8 cellular contexts compared by ENCODE assay signal in the genomic region with DNA sequence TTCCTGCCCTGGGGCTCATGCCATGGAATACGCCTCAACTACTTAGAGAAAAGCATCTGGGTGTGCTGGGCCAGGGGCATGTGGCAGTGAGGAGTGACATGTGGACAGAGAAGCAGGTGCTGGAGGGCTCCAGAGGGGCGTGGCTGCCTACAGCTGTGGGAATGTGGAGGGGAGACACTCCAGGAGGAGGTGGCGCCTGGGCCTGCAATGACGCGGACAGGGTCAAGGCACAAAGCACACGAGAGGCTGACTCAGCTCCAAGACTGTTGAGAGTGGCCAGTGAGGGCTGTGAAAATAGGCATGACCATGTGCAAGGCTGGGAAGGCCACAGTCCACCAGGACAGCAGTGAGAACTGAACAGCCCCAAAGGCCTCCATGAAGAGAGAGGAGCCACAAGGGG. TPM values are rescaled to one million over a fixed set of nuclear protein-coding genes. Genes with fewer than 3 reads are reported as not detected.
DNase-seq lines count a peak whose midpoint lies in the region; TF ChIP-seq lines count a peak whose summit lies in the region.

No MANE protein-coding gene starts in this region.

- H3K4me3 ChIP-seq in GM12865 (ENCODE audit: low read depth, low read length) (peak overlapping the region; percentile 48), SJCRH30 (no peak overlapping the region), skeletal muscle satellite cell (ENCODE audit: low read length) (no peak overlapping the region)

- peak overlapping the region; percentile 86 for H3K27ac ChIP-seq in SJCRH30
- no peak overlapping the region for H3K27ac ChIP-seq in caudate nucleus (ENCODE audit: low read depth, low read length)

- DNase-seq in GM12865 (ENCODE audit: low read depth) (no peak), SJCRH30 (peak; percentile 97 to 98), glutamatergic neuron (peak; percentile 55), GOT3 (lab: John Stamatoyannopoulos, UW) (no peak), NCI-H187 (lab: John Stamatoyannopoulos, UW) (no peak), caudate nucleus (lab: John Stamatoyannopoulos, UW) (no peak), NCI-H345 (lab: John Stamatoyannopoulos, UW) (no peak)

- H3K36me3 ChIP-seq in SJCRH30 (peaks cover 48% of the 10 kb centered on the region), skeletal muscle satellite cell (ENCODE audit: insufficient read depth, low read length) (peaks cover 60% of the 10 kb centered on the region)

- TF ChIP-seq CTCF in GM12865 (IDR thresholded peaks at IDR 0.05; ENCODE audit: insufficient read depth, low read depth, low read length, missing control alignments) (no peak), glutamatergic neuron (IDR thresholded peaks at IDR 0.05; ENCODE audit: partially characterized antibody, unreplicated experiment) (no peak)

- no peaks in the 10 kb centered on the region for H3K27me3 ChIP-seq in SJCRH30
- no peaks in the 10 kb centered on the region for H3K27me3 ChIP-seq in skeletal muscle satellite cell (ENCODE audit: control insufficient read depth, insufficient read depth, low read length)

- peak overlapping the region; percentile 79 for H3K9ac ChIP-seq in skeletal muscle satellite cell (ENCODE audit: low read depth, low read length)

- H3K27ac Mint-ChIP-seq in glutamatergic neuron (ENCODE audit: unreplicated experiment) = peak overlapping the region; percentile 48

- H3K4me1 ChIP-seq in SJCRH30 = peaks cover 15% of the 10 kb centered on the region
- H3K4me1 ChIP-seq in skeletal muscle satellite cell (ENCODE audit: control insufficient read depth, insufficient read depth, low read length) = peaks cover 33% of the 10 kb centered on the region

- peak overlapping the region; percentile 2 for H3K4me2 ChIP-seq in skeletal muscle satellite cell (ENCODE audit: low read length)

- H3K4me1 Mint-ChIP-seq in glutamatergic neuron (ENCODE audit: low read depth, unreplicated experiment) = peaks cover 13% of the 10 kb centered on the region

- H3K9me3 ChIP-seq in SJCRH30 (replicated peaks) (no peaks in the 10 kb centered on the region), skeletal muscle satellite cell (replicated peaks; ENCODE audit: low read length) (no peaks in the 10 kb centered on the region)

- H3K9me3 Mint-ChIP-seq in glutamatergic neuron (ENCODE audit: unreplicated experiment) = peaks cover 2% of the 10 kb centered on the region

- peak overlapping the region; percentile 25 for H3K4me3 Mint-ChIP-seq in glutamatergic neuron (ENCODE audit: unreplicated experiment)

- H3K27me3 Mint-ChIP-seq in glutamatergic neuron (ENCODE audit: unreplicated experiment) = peaks cover 5% of the 10 kb centered on the region

- no peaks in the 10 kb centered on the region for H3K36me3 Mint-ChIP-seq in glutamatergic neuron (ENCODE audit: unreplicated experiment)

RNA-seq across cellular contexts. Expression of a gene that starts 48.5 kb away (rescaled TPM):
- 6.6 and 6.7 TPM in 2 replicates for total RNA-seq in SJCRH30 (2014; rRNA removed; shearing (Covaris generic))
- 0.29 TPM for total RNA-seq in glutamatergic neuron (ENCODE audit: unreplicated experiment)
- 0.22 and 0.76 TPM in 2 replicates for total RNA-seq in skeletal muscle satellite cell (2012; rRNA removed)

RNA-seq across cellular contexts. Expression of a gene that starts 50.5 kb away (rescaled TPM):
- 30.1 and 37.8 TPM in 2 replicates for total RNA-seq in SJCRH30 (2014; rRNA removed; shearing (Covaris generic))
- 41.4 TPM for total RNA-seq in glutamatergic neuron (ENCODE audit: unreplicated experiment)
- total RNA-seq in skeletal muscle satellite cell (2012; rRNA removed) = 19.2 and 27.4 TPM in 2 replicates

RNA-seq across cellular contexts. Expression of a gene that starts 53.4 kb away (rescaled TPM):
- 0.28 and 0.95 TPM in 2 replicates for total RNA-seq in SJCRH30 (2014; rRNA removed; shearing (Covaris generic))
- total RNA-seq in glutamatergic neuron (ENCODE audit: unreplicated experiment) = 38.0 TPM
- 3.3 and 3.7 TPM in 2 replicates for total RNA-seq in skeletal muscle satellite cell (2012; rRNA removed)

Comparison
In these comparisons a context has a peak if more than half of its experiments do, and no peak if none do; other contexts are left out.
1. DNase-seq: peak in SJCRH30 (2 of 2) and glutamatergic neuron (single experiment); none in GM12865 (single experiment), GOT3 (single experiment), NCI-H187 (0 of 2), caudate nucleus (0 of 61) and NCI-H345 (single experiment).
2. RNA of a gene that starts 53.4 kb away (total RNA-seq): 38.0 TPM in glutamatergic neuron (single experiment); 0.28 to 0.95 TPM in SJCRH30; every median in the first group is over 10 times any median in the second.